ENCODE assay signal across 8 cellular contexts in genomic region chr14:34324363-34324795, GRCh38.
DNase-seq lines count a peak whose midpoint lies in the region; ATAC-seq, FAIRE-seq and TF ChIP-seq lines count a peak whose summit lies in the region.

No MANE protein-coding gene starts in this region.

- ATAC-seq in PC-3 (peak; percentile 35; the same call in 1 of the 2 replicates), GM18517 (IDR thresholded peaks at IDR 0.05; ENCODE audit: unreplicated experiment) (no peak)

- BruUV-seq in PC-3 (replicated peaks; lab: Mats Ljungman, UMichigan): no TSS peak

- H3K36me3 ChIP-seq in PC-3 (ENCODE audit: low read depth, low read length): no peaks in the 10 kb centered on the region
- H3K36me3 ChIP-seq in neural cell (ENCODE audit: insufficient read depth, low read length): no peaks in the 10 kb centered on the region

- H3K9me2 ChIP-seq in PC-3 (replicated peaks; ENCODE audit: low read length) (no peaks in the 10 kb centered on the region), neural cell (ENCODE audit: insufficient read depth, low read length) (no peaks in the 10 kb centered on the region)

- H2AFZ ChIP-seq in PC-3 (ENCODE audit: low read length) (no peak overlapping the region), neural cell (ENCODE audit: low read depth, low read length) (no peak overlapping the region)

- TF ChIP-seq CTCF in PC-3 (conservative IDR thresholded peaks at IDR 0.05; ENCODE audit: low read depth, low read length) (peak; percentile 86), epithelial cell of esophagus (IDR thresholded peaks at IDR 0.05; ENCODE audit: insufficient read depth, low read depth, low read length, missing control alignments) (peak; percentile 64), neural cell (IDR thresholded peaks at IDR 0.05; ENCODE audit: poor library complexity, severe bottlenecking) (peak; percentile 83)

- peaks cover 11% of the 10 kb centered on the region; the same call in 1 of the 2 replicates for H3K27me3 ChIP-seq in PC-3 (ENCODE audit: low read length)
- no peaks in the 10 kb centered on the region for H3K27me3 ChIP-seq in neural cell (ENCODE audit: insufficient read depth, low read depth, low read length)

- H3K4me2 ChIP-seq in PC-3 (ENCODE audit: low read length) (no peak overlapping the region), neural cell (ENCODE audit: low read length) (no peak overlapping the region)

- no peaks in the 10 kb centered on the region for H4K20me1 ChIP-seq in PC-3 (ENCODE audit: low read length)
- no peaks in the 10 kb centered on the region for H4K20me1 ChIP-seq in neural cell (ENCODE audit: insufficient read depth)

- no peak for FAIRE-seq in HTR-8/SVneo (lab: Jason Lieb, UNC)

- H3K9ac ChIP-seq in PC-3 (ENCODE audit: low read length) (no peak overlapping the region), neural cell (ENCODE audit: low read length) (no peak overlapping the region)

- peaks cover 5% of the 10 kb centered on the region; the same call in 1 of the 2 replicates for H3K4me1 ChIP-seq in PC-3 (ENCODE audit: insufficient read depth, low read length)

- H3K4me3 ChIP-seq in PC-3 (ENCODE audit: low read length) (no peak overlapping the region), epithelial cell of esophagus (ENCODE audit: low read length) (no peak overlapping the region), neural cell (ENCODE audit: low read length) (no peak overlapping the region)

- POLR2A ChIA-PET in PC-3 (lab: Charles Lee; ENCODE audit: unreplicated experiment): no interaction called here

- no peaks in the 10 kb centered on the region for H3F3A ChIP-seq in PC-3 (ENCODE audit: low read length, unreplicated experiment)
- H3F3A ChIP-seq in neural cell (ENCODE audit: insufficient read depth, low read length, poor library complexity, severe bottlenecking): no peaks in the 10 kb centered on the region

- H3K27ac ChIP-seq in PC-3 (ENCODE audit: low read length) (no peak overlapping the region), neural cell (ENCODE audit: low read length) (no peak overlapping the region)

- intact Hi-C loops in PC-3 (cut with micrococcal nuclease): loop anchor here (1.0 to 2.0 kb wide), 2 partner anchors 486 to 1748 kb away; no protein-coding TSS in a partner anchor

- no peak for TF ChIP-seq EP300 in neural cell (conservative IDR thresholded peaks at IDR 0.05; ENCODE audit: poor library complexity, severe bottlenecking)

- no peaks in the 10 kb centered on the region for H3K9me3 ChIP-seq in PC-3 (ENCODE audit: low read length)
- H3K9me3 ChIP-seq in neural cell (ENCODE audit: low read length): no peaks in the 10 kb centered on the region

- no peaks in the 10 kb centered on the region for H3K79me2 ChIP-seq in PC-3 (ENCODE audit: low read length)
- H3K79me2 ChIP-seq in neural cell (replicated peaks; ENCODE audit: insufficient read depth, low read length): no peaks in the 10 kb centered on the region

- CTCF ChIA-PET in PC-3 (lab: Charles Lee): interaction anchor here (0.6 to 0.7 kb wide), 3 partner anchors 38 to 1182 kb away, joined by 3 to 5 read pairs (median 3); no protein-coding TSS in a partner anchor

- TF ChIP-seq RAD21 in neural cell (conservative IDR thresholded peaks at IDR 0.05): peak; percentile 86

- DNase-seq in DMS 273 (lab: John Stamatoyannopoulos, UW; ENCODE audit: unreplicated experiment): peak; percentile 70
- DNase-seq in DMS 273 treated with DMSO at 0.1 percent for 48 hours (lab: John Stamatoyannopoulos, UW): no peak
- peak; percentile 22 for DNase-seq in HTR-8/SVneo (ENCODE audit: insufficient read length, low spot score)
- DNase-seq in PC-3: peak; percentile 67
- peak; percentile 40 for DNase-seq in epithelial cell of esophagus (ENCODE audit: low read depth)
- DNase-seq in A172 (ENCODE audit: low spot score): no peak

TF ChIP-seq in neural cell, 6 proteins besides CTCF, POLR2A, EP300 and RAD21:
- TF ChIP-seq, protein P1, sequence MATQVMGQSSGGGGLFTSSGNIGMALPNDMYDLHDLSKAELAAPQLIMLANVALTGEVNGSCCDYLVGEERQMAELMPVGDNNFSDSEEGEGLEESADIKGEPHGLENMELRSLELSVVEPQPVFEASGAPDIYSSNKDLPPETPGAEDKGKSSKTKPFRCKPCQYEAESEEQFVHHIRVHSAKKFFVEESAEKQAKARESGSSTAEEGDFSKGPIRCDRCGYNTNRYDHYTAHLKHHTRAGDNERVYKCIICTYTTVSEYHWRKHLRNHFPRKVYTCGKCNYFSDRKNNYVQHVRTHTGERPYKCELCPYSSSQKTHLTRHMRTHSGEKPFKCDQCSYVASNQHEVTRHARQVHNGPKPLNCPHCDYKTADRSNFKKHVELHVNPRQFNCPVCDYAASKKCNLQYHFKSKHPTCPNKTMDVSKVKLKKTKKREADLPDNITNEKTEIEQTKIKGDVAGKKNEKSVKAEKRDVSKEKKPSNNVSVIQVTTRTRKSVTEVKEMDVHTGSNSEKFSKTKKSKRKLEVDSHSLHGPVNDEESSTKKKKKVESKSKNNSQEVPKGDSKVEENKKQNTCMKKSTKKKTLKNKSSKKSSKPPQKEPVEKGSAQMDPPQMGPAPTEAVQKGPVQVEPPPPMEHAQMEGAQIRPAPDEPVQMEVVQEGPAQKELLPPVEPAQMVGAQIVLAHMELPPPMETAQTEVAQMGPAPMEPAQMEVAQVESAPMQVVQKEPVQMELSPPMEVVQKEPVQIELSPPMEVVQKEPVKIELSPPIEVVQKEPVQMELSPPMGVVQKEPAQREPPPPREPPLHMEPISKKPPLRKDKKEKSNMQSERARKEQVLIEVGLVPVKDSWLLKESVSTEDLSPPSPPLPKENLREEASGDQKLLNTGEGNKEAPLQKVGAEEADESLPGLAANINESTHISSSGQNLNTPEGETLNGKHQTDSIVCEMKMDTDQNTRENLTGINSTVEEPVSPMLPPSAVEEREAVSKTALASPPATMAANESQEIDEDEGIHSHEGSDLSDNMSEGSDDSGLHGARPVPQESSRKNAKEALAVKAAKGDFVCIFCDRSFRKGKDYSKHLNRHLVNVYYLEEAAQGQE (IDR thresholded peaks at IDR 0.05; ENCODE audit: borderline replicate concordance): no peak
- TF ChIP-seq SMC3 (conservative IDR thresholded peaks at IDR 0.05; ENCODE audit: poor library complexity): peak; percentile 82

Comparison
In these comparisons a context has a peak if more than half of its experiments do, and no peak if none do; other contexts are left out.
1. DNase-seq: peak in DMS 273 (single experiment), HTR-8/SVneo (single experiment), PC-3 (single experiment) and epithelial cell of esophagus (single experiment); none in DMS 273 treated with DMSO at 0.1 percent for 48 hours (single experiment) and A172 (single experiment).
2. Peak in every context shown above with its lines, with median percentiles within 50 percentile points of each other: CTCF ChIP-seq.